10 cellular contexts compared by ENCODE assay signal in genomic region chr6:77467038-77467437, GRCh38. TPM values are rescaled to one million over a fixed set of nuclear protein-coding genes. Genes with fewer than 3 reads are reported as not detected.
DNase-seq lines count a peak whose midpoint lies in the region; ATAC-seq and TF ChIP-seq lines count a peak whose summit lies in the region.
"Had no signal": no experiment of that assay in that cellular context is flagged by ENCODE, and none has a peak within 500 bp of the region (broad histone marks: within the 10 kb centered on the region; RNA-seq: fewer than 3 reads in every experiment).

No MANE protein-coding gene starts in this region.

- no peaks in the 10 kb centered on the region for H3K9me3 Mint-ChIP-seq in activated naive CD4-positive, alpha-beta T cell treated with anti-CD3 and anti-CD28 coated beads, Interleukin-2, amount 50 U/mL, for 24 hours

- peaks cover 4% of the 10 kb centered on the region for H3K36me3 Mint-ChIP-seq in activated naive CD4-positive, alpha-beta T cell treated with anti-CD3 and anti-CD28 coated beads, Interleukin-2, amount 50 U/mL, for 24 hours

- H3K27ac ChIP-seq in effector memory CD4-positive, alpha-beta T cell (ENCODE audit: insufficient read depth, low read length, poor library complexity, severe bottlenecking): no peak overlapping the region
- H3K27ac ChIP-seq in upper lobe of right lung: no peak overlapping the region
- H3K27ac ChIP-seq: C4-2B had no signal

- no peaks in the 10 kb centered on the region for H3K9me3 ChIP-seq in effector memory CD4-positive, alpha-beta T cell (ENCODE audit: control insufficient read depth, low read length)
- H3K9me3 ChIP-seq in mucosa of stomach (ENCODE audit: control insufficient read depth, low read length) (no peaks in the 10 kb centered on the region), upper lobe of right lung (no peaks in the 10 kb centered on the region)

- H3K4me1 Mint-ChIP-seq in activated naive CD4-positive, alpha-beta T cell treated with anti-CD3 and anti-CD28 coated beads, Interleukin-2, amount 50 U/mL, for 24 hours: peaks cover 17% of the 10 kb centered on the region

- H3K4me1 ChIP-seq in effector memory CD4-positive, alpha-beta T cell (ENCODE audit: control insufficient read depth, insufficient read depth, low read length, poor library complexity, severe bottlenecking): no peaks in the 10 kb centered on the region
- H3K4me1 ChIP-seq in mucosa of stomach (ENCODE audit: control insufficient read depth, insufficient read depth, low read length) (peaks cover 11% of the 10 kb centered on the region), upper lobe of right lung (peaks cover 13% of the 10 kb centered on the region)

- no peak for ATAC-seq in upper lobe of right lung

- intact Hi-C loops in upper lobe of right lung (cut with DNase I): no loop called here

- H3K9ac ChIP-seq in mucosa of stomach (ENCODE audit: low read length): peak overlapping the region; percentile 64

- no peak for DNase-seq in activated naive CD4-positive, alpha-beta T cell treated with Interleukin-2 at 50 U/mL for 16 hours
- DNase-seq in effector memory CD4-positive, alpha-beta T cell: no peak
- DNase-seq in upper lobe of right lung (peak; percentile 34), GM19238 (ENCODE audit: insufficient read length, low spot score) (no peak), NCI-H69 (lab: John Stamatoyannopoulos, UW) (no peak)
- no peak for DNase-seq in stimulated activated naive CD4-positive, alpha-beta T cell treated with Interleukin-2 at 50 U/mL for 16 hours (lab: John Stamatoyannopoulos, UW)

- no peaks in the 10 kb centered on the region for H3K36me3 ChIP-seq in effector memory CD4-positive, alpha-beta T cell (ENCODE audit: control insufficient read depth, insufficient read depth, low read length)
- no peaks in the 10 kb centered on the region for H3K36me3 ChIP-seq in mucosa of stomach (ENCODE audit: control insufficient read depth, insufficient read depth, low read length)
- H3K36me3 ChIP-seq in upper lobe of right lung: no peaks in the 10 kb centered on the region

- TF ChIP-seq CTCF in upper lobe of right lung (IDR thresholded peaks at IDR 0.05): no peak

- H3K4me3 Mint-ChIP-seq in activated naive CD4-positive, alpha-beta T cell treated with anti-CD3 and anti-CD28 coated beads, Interleukin-2, amount 50 U/mL, for 24 hours: peak overlapping the region; percentile 84

- H3K27ac Mint-ChIP-seq in activated naive CD4-positive, alpha-beta T cell treated with anti-CD3 and anti-CD28 coated beads, Interleukin-2, amount 50 U/mL, for 24 hours: no peak overlapping the region

- peaks cover 45% of the 10 kb centered on the region for H3K27me3 Mint-ChIP-seq in activated naive CD4-positive, alpha-beta T cell treated with anti-CD3 and anti-CD28 coated beads, Interleukin-2, amount 50 U/mL, for 24 hours

- H3K27me3 ChIP-seq in effector memory CD4-positive, alpha-beta T cell (replicated peaks; ENCODE audit: control insufficient read depth, insufficient read depth, low read length, poor library complexity, severe bottlenecking): peaks cover 7% of the 10 kb centered on the region
- peaks cover 21% of the 10 kb centered on the region for H3K27me3 ChIP-seq in mucosa of stomach (ENCODE audit: control insufficient read depth, insufficient read depth, low read length)
- H3K27me3 ChIP-seq in upper lobe of right lung: peaks cover 45% of the 10 kb centered on the region

- H3K4me3 ChIP-seq in effector memory CD4-positive, alpha-beta T cell (ENCODE audit: insufficient read depth, low read depth, low read length, poor library complexity, severe bottlenecking): peak overlapping the region; percentile 44
- H3K4me3 ChIP-seq in mucosa of stomach (ENCODE audit: low read length) (peak overlapping the region; percentile 61), upper lobe of right lung (peak overlapping the region; percentile 55)

RNA-seq across cellular contexts. Expression of gene HTR1B, which starts 3.7 kb away (rescaled TPM):
- 0.84 TPM for total RNA-seq in upper lobe of right lung
- total RNA-seq: skeletal muscle tissue had no signal
